In genomic region chr17:36657390-36657762, GRCh38 we compare ENCODE assay signal across 11 cellular contexts. TPM values are rescaled to one million over a fixed set of nuclear protein-coding genes. Genes with fewer than 3 reads are reported as not detected.
DNase-seq lines count a peak whose midpoint lies in the region; ATAC-seq and TF ChIP-seq lines count a peak whose summit lies in the region.
"Had no signal": no experiment of that assay in that cellular context is flagged by ENCODE, and none has a peak within 500 bp of the region (broad histone marks: within the 10 kb centered on the region; RNA-seq: fewer than 3 reads in every experiment).

No MANE protein-coding gene starts in this region.

- intact Hi-C loops in activated CD8-positive, alpha-beta T cell treated with anti-CD3 and anti-CD28 coated beads for 36 hours (cut with micrococcal nuclease): no loop called here
- intact Hi-C loops in lower lobe of right lung (cut with DNase I): no loop called here
- intact Hi-C loops in stomach (cut with DNase I; ENCODE audit: low total_unique reads): no loop called here

- ATAC-seq in activated CD8-positive, alpha-beta T cell treated with anti-CD3 and anti-CD28 coated beads for 36 hours: peak; percentile 30
- no peak for ATAC-seq in activated CD8-positive, alpha-beta T cell treated with anti-CD3 and anti-CD28 coated beads, Interleukin-2, amount 10 ng/mL, durations not matched to agents 7 days and 5 days
- peak; percentile 12 to 28 for ATAC-seq in lower lobe of right lung
- ATAC-seq in HG02973 (IDR thresholded peaks at IDR 0.05; ENCODE audit: unreplicated experiment): no peak
- ATAC-seq in SK-N-SH treated with all-trans-retinoic acid at 6 μM for 48 hours: no peak

- no peak overlapping the region for H3K27ac Mint-ChIP-seq in activated CD8-positive, alpha-beta T cell treated with anti-CD3 and anti-CD28 coated beads for 36 hours
- H3K27ac Mint-ChIP-seq in activated CD8-positive, alpha-beta T cell treated with anti-CD3 and anti-CD28 coated beads, Interleukin-2, amount 10 ng/mL, durations not matched to agents 7 days and 5 days: no peak overlapping the region

- H3K27me3 ChIP-seq in lower lobe of right lung (ENCODE audit: low read depth) (peaks cover 62% of the 10 kb centered on the region), stomach (peaks cover 0 to 90% (median 37%) of the 10 kb centered on the region in 3 donors)

- no peak for DNase-seq in activated CD8-positive, alpha-beta T cell treated with anti-CD3 and anti-CD28 coated beads for 36 hours
- DNase-seq in activated CD8-positive, alpha-beta T cell treated with anti-CD3 and anti-CD28 coated beads, Interleukin-2, amount 10 ng/mL, durations not matched to agents 7 days and 5 days: no peak
- no peak for DNase-seq in choroid plexus epithelial cell (ENCODE audit: low read depth)
- no peak for DNase-seq in lower lobe of right lung
- DNase-seq in stomach: no peak
- DNase-seq in CD1c-positive myeloid dendritic cell (ENCODE audit: extremely low spot score): no peak
- DNase-seq: activated CD4-positive, alpha-beta T cell treated with anti-CD3 and anti-CD28 coated beads, Interleukin-2, amount 50 U/mL, for 1 hour; central memory CD4-positive, alpha-beta T cell; MM.1S had no signal

- H3K4me1 ChIP-seq in lower lobe of right lung: peaks cover 6% of the 10 kb centered on the region
- H3K4me1 ChIP-seq in stomach: peaks cover 6 to 11% (median 10%) of the 10 kb centered on the region in 4 donors

- H3K4me3 Mint-ChIP-seq in activated CD8-positive, alpha-beta T cell treated with anti-CD3 and anti-CD28 coated beads for 36 hours: peak overlapping the region; percentile 45
- H3K4me3 Mint-ChIP-seq in activated CD8-positive, alpha-beta T cell treated with anti-CD3 and anti-CD28 coated beads, Interleukin-2, amount 10 ng/mL, durations not matched to agents 7 days and 5 days: no peak overlapping the region

- CTCF ChIA-PET in activated CD8-positive, alpha-beta T cell treated with anti-CD3 and anti-CD28 coated beads for 36 hours (lab: Charles Lee): interaction anchor here (1.2 kb wide), 3 partner anchors 46 to 55 kb away, joined by 3 read pairs; no protein-coding TSS in a partner anchor
- CTCF ChIA-PET in activated CD8-positive, alpha-beta T cell treated with anti-CD3 and anti-CD28 coated beads, Interleukin-2, amount 10 ng/mL, durations not matched to agents 7 days and 5 days (lab: Charles Lee): interaction anchor here (1.0 to 1.2 kb wide), 2 partner anchors 49 to 391 kb away, joined by 4 read pairs; no protein-coding TSS in a partner anchor

- peaks cover 26% of the 10 kb centered on the region for H3K27me3 Mint-ChIP-seq in activated CD8-positive, alpha-beta T cell treated with anti-CD3 and anti-CD28 coated beads for 36 hours
- H3K27me3 Mint-ChIP-seq in activated CD8-positive, alpha-beta T cell treated with anti-CD3 and anti-CD28 coated beads, Interleukin-2, amount 10 ng/mL, durations not matched to agents 7 days and 5 days (ENCODE audit: low read depth): peaks cover 43% of the 10 kb centered on the region

- peaks cover 8% of the 10 kb centered on the region for H3K4me1 Mint-ChIP-seq in activated CD8-positive, alpha-beta T cell treated with anti-CD3 and anti-CD28 coated beads for 36 hours (ENCODE audit: low read depth)
- peaks cover 6% of the 10 kb centered on the region for H3K4me1 Mint-ChIP-seq in activated CD8-positive, alpha-beta T cell treated with anti-CD3 and anti-CD28 coated beads, Interleukin-2, amount 10 ng/mL, durations not matched to agents 7 days and 5 days (ENCODE audit: low read depth)

- no peak for TF ChIP-seq CTCF in activated CD8-positive, alpha-beta T cell treated with anti-CD3 and anti-CD28 coated beads for 36 hours (IDR thresholded peaks at IDR 0.05)
- no peak for TF ChIP-seq CTCF in choroid plexus epithelial cell (conservative IDR thresholded peaks at IDR 0.05; ENCODE audit: low read depth, low read length)
- no peak for TF ChIP-seq CTCF in lower lobe of right lung (IDR thresholded peaks at IDR 0.05)
- no peak for TF ChIP-seq CTCF in stomach (IDR thresholded peaks at IDR 0.05)

- TF ChIP-seq EP300 in stomach (IDR thresholded peaks at IDR 0.05): no peak

- POLR2A ChIA-PET in activated CD8-positive, alpha-beta T cell treated with anti-CD3 and anti-CD28 coated beads for 36 hours (lab: Charles Lee): interaction anchor here (1.2 kb wide), 1 partner anchor 55 kb away, joined by 3 read pairs; no protein-coding TSS in a partner anchor
- POLR2A ChIA-PET in activated CD8-positive, alpha-beta T cell treated with anti-CD3 and anti-CD28 coated beads, Interleukin-2, amount 10 ng/mL, durations not matched to agents 7 days and 5 days (lab: Charles Lee): no interaction called here

- H3K4me3 ChIP-seq in choroid plexus epithelial cell (ENCODE audit: low read depth, low read length): peak overlapping the region; percentile 52
- H3K4me3 ChIP-seq in lower lobe of right lung: peak overlapping the region; percentile 49
- peak overlapping the region; percentile 42 to 51 (median 48) for H3K4me3 ChIP-seq in stomach

- H3K36me3 Mint-ChIP-seq in activated CD8-positive, alpha-beta T cell treated with anti-CD3 and anti-CD28 coated beads for 36 hours (ENCODE audit: low read depth): no peaks in the 10 kb centered on the region
- no peaks in the 10 kb centered on the region for H3K36me3 Mint-ChIP-seq in activated CD8-positive, alpha-beta T cell treated with anti-CD3 and anti-CD28 coated beads, Interleukin-2, amount 10 ng/mL, durations not matched to agents 7 days and 5 days (ENCODE audit: low read depth)

- no peaks in the 10 kb centered on the region for H3K9me3 Mint-ChIP-seq in activated CD8-positive, alpha-beta T cell treated with anti-CD3 and anti-CD28 coated beads for 36 hours
- no peaks in the 10 kb centered on the region for H3K9me3 Mint-ChIP-seq in activated CD8-positive, alpha-beta T cell treated with anti-CD3 and anti-CD28 coated beads, Interleukin-2, amount 10 ng/mL, durations not matched to agents 7 days and 5 days (ENCODE audit: insufficient read depth)

- WGBS in stomach, 5 donors: 53 to 64% (median 60%) methylated on average over 22 to 25 of the region's 25 CpGs

- H3K36me3 ChIP-seq in lower lobe of right lung (no peaks in the 10 kb centered on the region), stomach (no peaks in the 10 kb centered on the region)

- no peak for TF ChIP-seq POLR2A in stomach (IDR thresholded peaks at IDR 0.05)

- H3K27ac ChIP-seq in lower lobe of right lung (no peak overlapping the region), stomach (no peak overlapping the region)

- H3K9me3 ChIP-seq in lower lobe of right lung (no peaks in the 10 kb centered on the region), stomach (no peaks in the 10 kb centered on the region)

TF ChIP-seq in SK-N-SH treated with all-trans-retinoic acid at 6 μM for 48 hours, 23 proteins besides CTCF, POLR2A, EP300 and RAD21 (continues in another document):
- TF ChIP-seq PPARA (CRISPR knock-in tag; IDR thresholded peaks at IDR 0.05; ENCODE audit: borderline replicate concordance) (no peak), ZNF565 (CRISPR knock-in tag; conservative IDR thresholded peaks at IDR 0.05; ENCODE audit: low read depth) (no peak), ISL1 (CRISPR knock-in tag; IDR thresholded peaks at IDR 0.05) (no peak), PATZ1 (CRISPR knock-in tag; IDR thresholded peaks at IDR 0.05; ENCODE audit: borderline replicate concordance) (no peak), ZFP30 (CRISPR knock-in tag; IDR thresholded peaks at IDR 0.05) (no peak), ZNF70 (CRISPR knock-in tag; IDR thresholded peaks at IDR 0.05) (no peak), CSDC2 (CRISPR knock-in tag; IDR thresholded peaks at IDR 0.05) (no peak), TSHZ2 (CRISPR knock-in tag; IDR thresholded peaks at IDR 0.05) (no peak), ESRRG (CRISPR knock-in tag; IDR thresholded peaks at IDR 0.05) (no peak)

RNA-seq across cellular contexts. Expression of gene MRM1, which starts 56.0 kb away (rescaled TPM):
- total RNA-seq in activated CD8-positive, alpha-beta T cell treated with anti-CD3 and anti-CD28 coated beads for 36 hours: 10 to 100 TPM; 24.5 to 27.4 TPM
- 10 to 100 TPM; 10.7 to 13.1 TPM for total RNA-seq in activated CD8-positive, alpha-beta T cell treated with anti-CD3 and anti-CD28 coated beads, Interleukin-2, amount 10 ng/mL, durations not matched to agents 7 days and 5 days
- total RNA-seq in lower lobe of right lung (6.6 TPM), stomach (10 to 100 TPM in 2 of 5 donors, 1 to 10 TPM in 2, not detected in 1; 1.8 to 38.5 (median 7.4) TPM)
- 1 to 10 TPM; 2.4 to 8.0 (median 7.8) TPM for polyA plus RNA-seq in stomach

Comparison
In these comparisons a context has a peak if more than half of its experiments do, and no peak if none do; other contexts are left out.
1. ATAC-seq: peak in activated CD8-positive, alpha-beta T cell treated with anti-CD3 and anti-CD28 coated beads for 36 hours (single experiment) and lower lobe of right lung (2 of 2); none in activated CD8-positive, alpha-beta T cell treated with anti-CD3 and anti-CD28 coated beads, Interleukin-2, amount 10 ng/mL, durations not matched to agents 7 days and 5 days (single experiment), HG02973 (single experiment) and SK-N-SH treated with all-trans-retinoic acid at 6 μM for 48 hours (single experiment).
2. Peak in every context shown above with its lines, with median percentiles within 50 percentile points of each other: H3K4me3 ChIP-seq.